11 cellular contexts compared by ENCODE assay signal in genomic region chr11:126311464-126312291, GRCh38. TPM values are rescaled to one million over a fixed set of nuclear protein-coding genes. Genes with fewer than 3 reads are reported as not detected.
DNase-seq lines count a peak whose midpoint lies in the region; ATAC-seq and FAIRE-seq lines count a peak whose summit lies in the region.
"Had no signal": no experiment of that assay in that cellular context is flagged by ENCODE, and none has a peak within 500 bp of the region (broad histone marks: within the 10 kb centered on the region; RNA-seq: fewer than 3 reads in every experiment).

No MANE protein-coding gene starts in this region.

- H3K27me3 ChIP-seq in BLaER1 treated with 17β-estradiol and CSF1 and Interleukin-3, amounts not matched to agents 10 nM and 100 nM: no peaks in the 10 kb centered on the region
- no peaks in the 10 kb centered on the region for H3K27me3 ChIP-seq in small intestine (ENCODE audit: control insufficient read depth in 2 of 2, insufficient read depth in 2 of 2, low read length in 2 of 2)
- H3K27me3 ChIP-seq: ovary had no signal

- intact Hi-C loops in left ventricle myocardium superior (cut with micrococcal nuclease): loop anchor here (10.0 kb wide), 1 partner anchor 123 kb away; no protein-coding TSS in a partner anchor

- 88 to 96% (median 94%) methylated on average over 13 of the region's 13 CpGs for WGBS in small intestine, 3 donors

- FAIRE-seq in small intestine (lab: Jason Lieb, UNC): no peak
- FAIRE-seq: HTR-8/SVneo had no signal

- peak overlapping the region in 2 of 11 experiments; percentile 13 to 37; a peak in 1 of 22 replicates for H3K27ac ChIP-seq in BLaER1 treated with 17β-estradiol and CSF1 and Interleukin-3, amounts not matched to agents 10 nM and 100 nM
- H3K27ac ChIP-seq in small intestine (ENCODE audit: low read depth in 1 of 2, low read length in 1 of 2): no peak overlapping the region
- H3K27ac ChIP-seq: C4-2B, ovary had no signal

- DNase-seq in SKM-1 (lab: John Stamatoyannopoulos, UW; ENCODE audit: unreplicated experiment): peak; percentile 93
- no peak for DNase-seq in NCI-H2171 treated with DMSO at 0.1 percent for 48 hours (lab: John Stamatoyannopoulos, UW)
- DNase-seq in ACHN: no peak
- DNase-seq in small intestine: no peak
- DNase-seq in left ventricle myocardium superior: no peak

- peaks cover 17 to 83% (median 60%) of the 10 kb centered on the region in 11 experiments; a peak in 20 of 22 replicates for H3K36me3 ChIP-seq in BLaER1 treated with 17β-estradiol and CSF1 and Interleukin-3, amounts not matched to agents 10 nM and 100 nM
- H3K36me3 ChIP-seq in small intestine (ENCODE audit: control insufficient read depth in 2 of 2, insufficient read depth in 2 of 2, low read length in 2 of 2): no peaks in the 10 kb centered on the region
- H3K36me3 ChIP-seq: ovary had no signal

- peaks cover 0 to 9% (median 0%) of the 10 kb centered on the region in 11 experiments; a peak in 2 of 22 replicates for H3K9me3 ChIP-seq in BLaER1 treated with 17β-estradiol and CSF1 and Interleukin-3, amounts not matched to agents 10 nM and 100 nM (replicated peaks in 1 of 11)
- no peaks in the 10 kb centered on the region for H3K9me3 ChIP-seq in small intestine (ENCODE audit: control insufficient read depth, low read depth)
- H3K9me3 ChIP-seq: ovary had no signal

- H3K4me1 ChIP-seq in BLaER1 treated with 17β-estradiol and CSF1 and Interleukin-3, amounts not matched to agents 10 nM and 100 nM: peaks cover 12 to 27% (median 22%) of the 10 kb centered on the region in 10 experiments; a peak in 18 of 20 replicates
- H3K4me1 ChIP-seq in small intestine (ENCODE audit: control insufficient read depth in 2 of 2, insufficient read depth in 1 of 2, low read depth in 1 of 2, low read length in 1 of 2): no peaks in the 10 kb centered on the region

- in situ Hi-C loops in ACHN (cut with HindIII; ENCODE audit: low pct_ligation_motif_present, low pct_unique_long_range_greater_than_20kb, low sequenced_read_pairs): no loop called here

- H4K20me1 ChIP-seq in BLaER1 treated with 17β-estradiol and CSF1 and Interleukin-3, amounts not matched to agents 10 nM and 100 nM: peaks cover 0 to 14% (median 8%) of the 10 kb centered on the region in 11 experiments; a peak in 10 of 22 replicates

- no peak overlapping the region for H3K4me3 ChIP-seq in BLaER1 treated with 17β-estradiol and CSF1 and Interleukin-3, amounts not matched to agents 10 nM and 100 nM
- H3K4me3 ChIP-seq in small intestine (ENCODE audit: low read depth in 1 of 2, low read length in 2 of 2): no peak overlapping the region
- H3K4me3 ChIP-seq: ovary had no signal

- H3K4me2 ChIP-seq in BLaER1 treated with 17β-estradiol and CSF1 and Interleukin-3, amounts not matched to agents 10 nM and 100 nM: peak overlapping the region in 6 of 11 experiments; percentile 1 to 56 (median 29); a peak in 6 of 22 replicates

- ATAC-seq in GM19452 (IDR thresholded peaks at IDR 0.05; ENCODE audit: unreplicated experiment) (peak; percentile 71), HG03103 (IDR thresholded peaks at IDR 0.05; ENCODE audit: low read depth, unreplicated experiment) (peak; percentile 46), left ventricle myocardium superior (no peak)

- peak overlapping the region in 3 of 11 experiments; percentile 19 to 38 (median 28); a peak in 1 of 22 replicates for H3K9ac ChIP-seq in BLaER1 treated with 17β-estradiol and CSF1 and Interleukin-3, amounts not matched to agents 10 nM and 100 nM

RNA-seq across cellular contexts. Expression of gene DCPS, which starts 7.8 kb away (rescaled TPM):
- polyA plus RNA-seq in small intestine: 10 to 100 TPM; 13.6 to 23.3 (median 19.2) TPM
- 11.1 TPM for total RNA-seq in left ventricle myocardium superior

RNA-seq across cellular contexts. Expression of gene TIRAP, which starts 28.8 kb away (rescaled TPM):
- 10 to 100 TPM in 1 of 3 donors, 1 to 10 TPM in 2; 6.2 to 12.1 (median 8.6) TPM for polyA plus RNA-seq in small intestine
- 7.8 TPM for total RNA-seq in left ventricle myocardium superior

RNA-seq across cellular contexts. Expression of gene FOXRED1, which starts 42.7 kb away (rescaled TPM):
- 10 to 100 TPM; 13.8 to 34.2 (median 21.0) TPM for polyA plus RNA-seq in small intestine
- 29.1 TPM for total RNA-seq in left ventricle myocardium superior

RNA-seq across cellular contexts. Expression of gene SRPRA, which starts 43.0 kb away (rescaled TPM):
- polyA plus RNA-seq in small intestine: 10 to 100 TPM; 20.0 to 48.8 (median 22.8) TPM
- total RNA-seq in left ventricle myocardium superior: 68.6 TPM

RNA-seq across cellular contexts. Expression of gene ST3GAL4, which starts 43.8 kb away (rescaled TPM):
- 10 to 100 TPM in 1 of 3 donors, 1 to 10 TPM in 2; 1.6 to 11.6 (median 2.2) TPM for polyA plus RNA-seq in small intestine
- 45.4 TPM for total RNA-seq in left ventricle myocardium superior
